In genomic region chr2:23459032-23459431, GRCh38 we compare ENCODE assay signal across 9 cellular contexts.
"Had no signal": no experiment of that assay in that cellular context is flagged by ENCODE, and none has a peak within 500 bp of the region (broad histone marks: within the 10 kb centered on the region; RNA-seq: fewer than 3 reads in every experiment).

No MANE protein-coding gene starts in this region.

- H3K27ac ChIP-seq: HL-60, KMS-11 had no signal

- H3K4me2 ChIP-seq: KMS-11 had no signal

- FAIRE-seq: HepG2, HTR-8/SVneo, K562 had no signal

- H3K9ac ChIP-seq: KMS-11 had no signal

- H3K9me3 Mint-ChIP-seq: IgD-negative memory B cell had no signal

- ATAC-seq: HepG2, K562 had no signal

- H3K27ac Mint-ChIP-seq: IgD-negative memory B cell had no signal

- DNase-seq: IMR-90, KBM-7, KG1 had no signal

- H3K4me3 ChIP-seq: K562 had no signal

- H3K4me3 Mint-ChIP-seq: IgD-negative memory B cell had no signal

- H3K27me3 Mint-ChIP-seq: IgD-negative memory B cell had no signal
